In the genomic region with DNA sequence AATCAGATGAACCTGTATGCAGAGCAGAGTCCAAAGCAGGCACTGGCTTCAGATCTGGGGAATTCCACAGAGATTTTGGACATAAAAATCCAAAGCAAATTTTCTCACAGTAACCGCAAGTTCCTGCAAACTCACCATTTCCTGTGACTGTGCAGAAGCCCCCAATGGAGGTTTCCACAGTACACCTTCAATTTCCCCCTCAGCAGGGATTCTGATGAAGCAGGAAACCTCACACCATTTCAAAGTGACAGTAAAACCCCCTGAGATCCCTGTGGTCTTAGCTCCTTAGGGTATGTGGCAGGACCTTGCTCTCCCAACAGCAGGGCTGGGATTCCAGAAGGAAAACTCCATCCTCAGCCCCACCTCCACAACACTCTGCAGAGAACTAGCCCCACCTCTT, we compare ENCODE assay signal across 12 cellular contexts. TPM values are rescaled to one million over a fixed set of nuclear protein-coding genes. Genes with fewer than 3 reads are reported as not detected.
DNase-seq lines count a peak whose midpoint lies in the region; ATAC-seq and TF ChIP-seq lines count a peak whose summit lies in the region.
"Had no signal": no experiment of that assay in that cellular context is flagged by ENCODE, and none has a peak within 500 bp of the region (broad histone marks: within the 10 kb centered on the region; RNA-seq: fewer than 3 reads in every experiment).

No MANE protein-coding gene starts in this region.

- H3K4me1 Mint-ChIP-seq in endothelial cell (ENCODE audit: unreplicated experiment) = peaks cover 31% of the 10 kb centered on the region
- H3K4me1 Mint-ChIP-seq in natural killer cell treated with Interleukin-12 subunit alpha and Interleukin-12 subunit beta and Interleukin-15 and Interleukin-18, amount 100 ng/mL, for 72 hours (ENCODE audit: low read depth in 2 of 2) = peaks cover 33 to 45% of the 10 kb centered on the region in 2 donors
- H3K4me1 Mint-ChIP-seq: activated B cell treated with CpG ODN at 0.5 μM for 24 hours had no signal

- DNase-seq in Daoy (ENCODE audit: low read depth) = peak; percentile 92
- peak; percentile 32 for DNase-seq in M059J (ENCODE audit: low read depth)
- DNase-seq in endothelial cell (ENCODE audit: low spot score) = no peak
- DNase-seq in natural killer cell treated with Interleukin-12 subunit alpha and Interleukin-12 subunit beta and Interleukin-15 and Interleukin-18, amount 100 ng/mL, for 72 hours (ENCODE audit: low spot score) = no peak
- DNase-seq in AG20443 (ENCODE audit: low spot score) = no peak
- DNase-seq in NCI-H2227 (lab: John Stamatoyannopoulos, UW; ENCODE audit: unreplicated experiment) = no peak
- DNase-seq in stimulated activated CD4-positive, alpha-beta T cell treated with anti-CD3 and anti-CD28 coated beads, Interleukin-15, amount 100 ng/mL, for 24 hours = no peak
- DNase-seq: activated B cell treated with CpG ODN at 0.5 μM for 24 hours; NCI-H2029; stimulated activated naive CD4-positive, alpha-beta T cell had no signal

- ATAC-seq in natural killer cell treated with Interleukin-12 subunit alpha and Interleukin-12 subunit beta and Interleukin-15 and Interleukin-18, amount 100 ng/mL, for 72 hours = peak; percentile 71 to 75
- ATAC-seq in GM21737 (IDR thresholded peaks at IDR 0.05; ENCODE audit: unreplicated experiment) = no peak

- H3K4me3 Mint-ChIP-seq in endothelial cell (ENCODE audit: unreplicated experiment) = peak overlapping the region; percentile 24
- peak overlapping the region; percentile 64 for H3K4me3 Mint-ChIP-seq in natural killer cell treated with Interleukin-12 subunit alpha and Interleukin-12 subunit beta and Interleukin-15 and Interleukin-18, amount 100 ng/mL, for 72 hours
- H3K4me3 Mint-ChIP-seq: activated B cell treated with CpG ODN at 0.5 μM for 24 hours had no signal

- no peaks in the 10 kb centered on the region for H3K36me3 Mint-ChIP-seq in endothelial cell (ENCODE audit: low read depth, unreplicated experiment)
- peaks cover 6% of the 10 kb centered on the region for H3K36me3 Mint-ChIP-seq in natural killer cell treated with Interleukin-12 subunit alpha and Interleukin-12 subunit beta and Interleukin-15 and Interleukin-18, amount 100 ng/mL, for 72 hours

- H3K27ac Mint-ChIP-seq in endothelial cell (ENCODE audit: unreplicated experiment) = peak overlapping the region; percentile 84
- H3K27ac Mint-ChIP-seq in natural killer cell treated with Interleukin-12 subunit alpha and Interleukin-12 subunit beta and Interleukin-15 and Interleukin-18, amount 100 ng/mL, for 72 hours = peak overlapping the region; percentile 64 to 86
- H3K27ac Mint-ChIP-seq: activated B cell treated with CpG ODN at 0.5 μM for 24 hours had no signal

- peaks cover 7% of the 10 kb centered on the region for H3K27me3 Mint-ChIP-seq in endothelial cell (ENCODE audit: unreplicated experiment)
- H3K27me3 Mint-ChIP-seq in natural killer cell treated with Interleukin-12 subunit alpha and Interleukin-12 subunit beta and Interleukin-15 and Interleukin-18, amount 100 ng/mL, for 72 hours = no peaks in the 10 kb centered on the region

- TF ChIP-seq CTCF in endothelial cell (IDR thresholded peaks at IDR 0.05; ENCODE audit: unreplicated experiment) = no peak

- H3K9me3 Mint-ChIP-seq in endothelial cell (ENCODE audit: unreplicated experiment) = no peaks in the 10 kb centered on the region
- H3K9me3 Mint-ChIP-seq in natural killer cell treated with Interleukin-12 subunit alpha and Interleukin-12 subunit beta and Interleukin-15 and Interleukin-18, amount 100 ng/mL, for 72 hours = peaks cover 4% of the 10 kb centered on the region
- H3K9me3 Mint-ChIP-seq: activated B cell treated with CpG ODN at 0.5 μM for 24 hours had no signal

RNA-seq across cellular contexts. Expression of gene TGFBR3, which starts 6.0 kb away (rescaled TPM):
- total RNA-seq in Daoy (2014; rRNA removed; shearing (Covaris generic)) = 1.6 and 20.5 TPM in 2 replicates
- total RNA-seq in M059J (2014; rRNA removed; shearing (Covaris generic)) = 1.8 and 2.1 TPM in 2 replicates
- 39.2 TPM for total RNA-seq in endothelial cell (ENCODE audit: unreplicated experiment)
- total RNA-seq in natural killer cell treated with Interleukin-12 subunit alpha and Interleukin-12 subunit beta and Interleukin-15 and Interleukin-18, amount 100 ng/mL, for 72 hours = 100 to 1,000 TPM in 1 of 2 donors, 10 to 100 TPM in 1; 67.6 to 157 TPM

RNA-seq across cellular contexts. Expression of gene BRDT, which starts 57.2 kb away (rescaled TPM):
- not detected in 2 replicates for total RNA-seq in Daoy (2014; rRNA removed; shearing (Covaris generic))
- not detected in 2 replicates for total RNA-seq in M059J (2014; rRNA removed; shearing (Covaris generic))
- total RNA-seq in endothelial cell (ENCODE audit: unreplicated experiment) = not detected
- total RNA-seq in natural killer cell treated with Interleukin-12 subunit alpha and Interleukin-12 subunit beta and Interleukin-15 and Interleukin-18, amount 100 ng/mL, for 72 hours = not detected
- total RNA-seq: activated B cell treated with CpG ODN at 0.5 μM for 24 hours, HT-29 had no signal

Comparison
In these comparisons a context has a peak if more than half of its experiments do, and no peak if none do; other contexts are left out.
1. DNase-seq: peak in Daoy (single experiment) and M059J (single experiment); none in endothelial cell (single experiment), natural killer cell treated with Interleukin-12 subunit alpha and Interleukin-12 subunit beta and Interleukin-15 and Interleukin-18, amount 100 ng/mL, for 72 hours (single experiment), AG20443 (single experiment), NCI-H2227 (single experiment) and stimulated activated CD4-positive, alpha-beta T cell treated with anti-CD3 and anti-CD28 coated beads, Interleukin-15, amount 100 ng/mL, for 24 hours (single experiment).